Comparison of ENCODE assay signal across 8 cellular contexts in genomic region chr15:66842710-66843441, GRCh38.
DNase-seq lines count a peak whose midpoint lies in the region; ATAC-seq, FAIRE-seq and TF ChIP-seq lines count a peak whose summit lies in the region.

No MANE protein-coding gene starts in this region.

- H4K8ac ChIP-seq in trophoblast cell (ENCODE audit: low read depth, low read length) = peak overlapping the region; percentile 80

- H2AFZ ChIP-seq in trophoblast cell (ENCODE audit: insufficient read depth, low read length, poor library complexity) = no peak overlapping the region

- peak overlapping the region; percentile 83 for H4K91ac ChIP-seq in trophoblast cell (ENCODE audit: low read depth, low read length)

- H3K4me1 Mint-ChIP-seq in CD8-positive, alpha-beta T cell (ENCODE audit: low read depth) = peaks cover 8% of the 10 kb centered on the region

- H3K9me3 ChIP-seq in CD8-positive, alpha-beta T cell (ENCODE audit: low read length) = no peaks in the 10 kb centered on the region
- no peaks in the 10 kb centered on the region for H3K9me3 ChIP-seq in adrenal gland (replicated peaks in 1 of 3)
- no peaks in the 10 kb centered on the region for H3K9me3 ChIP-seq in right atrium auricular region
- H3K9me3 ChIP-seq in trophoblast cell (ENCODE audit: insufficient read depth, low read depth, low read length) = no peaks in the 10 kb centered on the region

- H3K79me1 ChIP-seq in trophoblast cell (ENCODE audit: low read length) = peaks cover 63% of the 10 kb centered on the region

- peak overlapping the region; percentile 87 for H3K14ac ChIP-seq in trophoblast cell (ENCODE audit: low read length)

- H3K36me3 ChIP-seq in CD8-positive, alpha-beta T cell (ENCODE audit: insufficient read depth, low read length) = no peaks in the 10 kb centered on the region
- H3K36me3 ChIP-seq in adrenal gland (replicated peaks in 1 of 2) = no peaks in the 10 kb centered on the region
- H3K36me3 ChIP-seq in right atrium auricular region = no peaks in the 10 kb centered on the region
- H3K36me3 ChIP-seq in trophoblast cell (ENCODE audit: control insufficient read depth in 1 of 2, insufficient read depth in 2 of 2, low read length in 2 of 2) = no peaks in the 10 kb centered on the region

- peak overlapping the region; percentile 66 for H3K18ac ChIP-seq in trophoblast cell (ENCODE audit: low read length)

- H2AK5ac ChIP-seq in trophoblast cell (ENCODE audit: low read length) = peak overlapping the region; percentile 28

- no peak overlapping the region for H3K27ac ChIP-seq in CD8-positive, alpha-beta T cell (ENCODE audit: low read depth, low read length)
- peak overlapping the region in 4 of 5 donors; percentile 67 to 100 (median 89) for H3K27ac ChIP-seq in adrenal gland
- peak overlapping the region; percentile 89 to 90 for H3K27ac ChIP-seq in right atrium auricular region
- peak overlapping the region; percentile 93 for H3K27ac ChIP-seq in trophoblast cell (ENCODE audit: low read depth, low read length)

- peak overlapping the region; percentile 6 for H4K12ac ChIP-seq in trophoblast cell (ENCODE audit: low read depth, low read length)

- peaks cover 16% of the 10 kb centered on the region for H3K79me2 ChIP-seq in trophoblast cell (ENCODE audit: control insufficient read depth, insufficient read depth, low read length, poor library complexity)

- H2BK12ac ChIP-seq in trophoblast cell (ENCODE audit: low read length) = peak overlapping the region; percentile 94

- H3K9me3 Mint-ChIP-seq in CD8-positive, alpha-beta T cell = no peaks in the 10 kb centered on the region

- no peak overlapping the region for H3K27ac Mint-ChIP-seq in CD8-positive, alpha-beta T cell

- H3K4me1 ChIP-seq in CD8-positive, alpha-beta T cell (ENCODE audit: insufficient read depth, low read length) = peaks cover 8% of the 10 kb centered on the region
- H3K4me1 ChIP-seq in adrenal gland (replicated peaks in 1 of 2) (peaks cover 5 to 8% of the 10 kb centered on the region in 2 donors), right atrium auricular region (peaks cover 0 to 34% of the 10 kb centered on the region in 2 donors), trophoblast cell (ENCODE audit: control insufficient read depth in 1 of 2, insufficient read depth in 2 of 2, low read length in 2 of 2) (peaks cover 36 to 54% of the 10 kb centered on the region in 2 experiments)

- no peak for FAIRE-seq in HTR-8/SVneo (lab: Jason Lieb, UNC)

- WGBS in adrenal gland, 4 donors = 3 to 80% (median 10%) methylated on average over 2 to 58 of the region's 58 CpGs
- no CpG with 5 or more reads among the region's 58 CpGs for WGBS in trophoblast cell (ENCODE audit: extremely low coverage, insufficient coverage, insufficient read length)

- no peaks in the 10 kb centered on the region for H3K36me3 Mint-ChIP-seq in CD8-positive, alpha-beta T cell

- CTCF ChIA-PET in CD8-positive, alpha-beta T cell (lab: Charles Lee) = interaction anchor here (1.1 kb wide), 1 partner anchor 9 kb away, joined by 4 read pairs; no protein-coding TSS in a partner anchor

- H3K4me3 ChIP-seq in CD8-positive, alpha-beta T cell (ENCODE audit: low read depth, low read length) = no peak overlapping the region
- peak overlapping the region in 2 of 4 donors; percentile 20 to 80 for H3K4me3 ChIP-seq in adrenal gland
- H3K4me3 ChIP-seq in right atrium auricular region = peak overlapping the region; percentile 36 to 51
- peak overlapping the region; percentile 5 for H3K4me3 ChIP-seq in trophoblast cell (ENCODE audit: low read depth, low read length)

- peak overlapping the region; percentile 97 for H2BK120ac ChIP-seq in trophoblast cell (ENCODE audit: insufficient read depth, low read length, poor library complexity)

- TF ChIP-seq POLR2A in adrenal gland (IDR thresholded peaks at IDR 0.05) = peak in 1 of 2 donors; percentile 17

- peak overlapping the region; percentile 57 for H3K4me3 Mint-ChIP-seq in CD8-positive, alpha-beta T cell

- no peak for TF ChIP-seq CTCF in CD8-positive, alpha-beta T cell (IDR thresholded peaks at IDR 0.05)
- TF ChIP-seq CTCF in adrenal gland (IDR thresholded peaks at IDR 0.05) (no peak), right atrium auricular region (IDR thresholded peaks at IDR 0.05) (no peak)

- H2BK5ac ChIP-seq in trophoblast cell (ENCODE audit: low read depth, low read length, poor library complexity) = peak overlapping the region; percentile 98

- no peak for ATAC-seq in CD8-positive, alpha-beta T cell
- no peak for ATAC-seq in HG03378 (IDR thresholded peaks at IDR 0.05; ENCODE audit: unreplicated experiment)
- ATAC-seq in GM18861 (IDR thresholded peaks at IDR 0.05; ENCODE audit: unreplicated experiment) = no peak

- H3K27me3 ChIP-seq in CD8-positive, alpha-beta T cell (ENCODE audit: insufficient read depth, low read length) = peaks cover 22% of the 10 kb centered on the region
- H3K27me3 ChIP-seq in adrenal gland = no peaks in the 10 kb centered on the region
- H3K27me3 ChIP-seq in right atrium auricular region = no peaks in the 10 kb centered on the region
- no peaks in the 10 kb centered on the region for H3K27me3 ChIP-seq in trophoblast cell (ENCODE audit: insufficient read depth, low read length)

- no peak overlapping the region for H3K23ac ChIP-seq in trophoblast cell (ENCODE audit: low read length)

- POLR2A ChIA-PET in CD8-positive, alpha-beta T cell (lab: Charles Lee) = no interaction called here

- DNase-seq in CD8-positive, alpha-beta T cell = no peak
- DNase-seq in HTR-8/SVneo (ENCODE audit: insufficient read length, low spot score) (peak; percentile 66), adrenal gland (peak; percentile 67 to 90 (median 79)), right atrium auricular region (ENCODE audit: low spot score) (peak; percentile 93), trophoblast cell (peak; percentile 68 to 81), NCI-H1048 (lab: John Stamatoyannopoulos, UW) (no peak)

- H3K4me2 ChIP-seq in trophoblast cell (ENCODE audit: low read length) = peak overlapping the region; percentile 67

- H3K9ac ChIP-seq in trophoblast cell (ENCODE audit: low read length) = peak overlapping the region; percentile 68

- intact Hi-C loops in CD8-positive, alpha-beta T cell (cut with DNase I, micrococcal nuclease) = no loop called here
- intact Hi-C loops in adrenal gland (cut with DNase I) = loop anchor here in 1 of 2 donors (10.0 kb wide), 1 partner anchor 138 kb away; the partner anchor contains the start of gene SMAD6

- H3K4ac ChIP-seq in trophoblast cell (ENCODE audit: low read depth, low read length) = peak overlapping the region; percentile 72

- peaks cover 39% of the 10 kb centered on the region for H3K27me3 Mint-ChIP-seq in CD8-positive, alpha-beta T cell (ENCODE audit: low read depth)

Comparison
In these comparisons a context has a peak if more than half of its experiments do, and no peak if none do; other contexts are left out.
1. DNase-seq: peak in HTR-8/SVneo (single experiment), adrenal gland (7 of 7), right atrium auricular region (single experiment) and trophoblast cell (2 of 2); none in CD8-positive, alpha-beta T cell (0 of 7) and NCI-H1048 (single experiment).